10 cellular contexts compared by ENCODE assay signal in the genomic region with DNA sequence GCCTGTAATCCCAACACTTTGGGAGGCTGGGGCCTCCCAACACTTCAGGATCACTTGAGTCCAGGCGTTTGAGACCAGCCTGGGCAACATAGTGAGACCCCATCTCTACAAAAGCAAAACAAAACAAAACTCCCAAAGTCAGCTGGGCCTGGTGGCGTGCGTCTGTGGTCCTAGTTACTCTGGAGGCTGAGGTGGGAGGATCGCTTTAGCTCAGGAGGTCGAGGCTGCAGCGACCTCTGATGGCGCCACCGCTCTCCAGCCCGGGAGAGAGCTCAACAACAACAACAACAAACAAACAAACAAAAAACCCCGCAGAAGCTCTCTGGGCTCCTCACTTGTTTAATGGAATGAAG. TPM values are rescaled to one million over a fixed set of nuclear protein-coding genes. Genes with fewer than 3 reads are reported as not detected.
A peak's percentile ranks its signal among the peaks of the same experiment; 100 is the strongest.
DNase-seq lines count a peak whose midpoint lies in the region; ATAC-seq and TF ChIP-seq lines count a peak whose summit lies in the region.
"Had no signal": no experiment of that assay in that cellular context is flagged by ENCODE, and none has a peak within 500 bp of the region (broad histone marks: within the 10 kb centered on the region; RNA-seq: fewer than 3 reads in every experiment).

No MANE protein-coding gene starts in this region.

- no peak overlapping the region for H3K27ac Mint-ChIP-seq in CD4-positive, alpha-beta T cell

- H3K4me3 ChIP-seq in Panc1 (ENCODE audit: low read depth in 2 of 2, low read length in 2 of 2) = peak overlapping the region; percentile 40 to 66
- peak overlapping the region; percentile 51 for H3K4me3 ChIP-seq in fibroblast of the aortic adventitia (ENCODE audit: low read depth, low read length)
- peak overlapping the region; percentile 61 for H3K4me3 ChIP-seq in psoas muscle
- H3K4me3 ChIP-seq in PC-9 = no peak overlapping the region

- no peaks in the 10 kb centered on the region for H3K36me3 Mint-ChIP-seq in CD4-positive, alpha-beta T cell (ENCODE audit: low read depth)

- TF ChIP-seq CTCF in CD4-positive, alpha-beta T cell (IDR thresholded peaks at IDR 0.05) = no peak
- TF ChIP-seq CTCF in Panc1 (IDR thresholded peaks at IDR 0.05) (peak; percentile 68), fibroblast of the aortic adventitia (IDR thresholded peaks at IDR 0.05; ENCODE audit: insufficient read depth, low read length) (no peak), psoas muscle (IDR thresholded peaks at IDR 0.05) (no peak), PC-9 (conservative IDR thresholded peaks at IDR 0.05) (no peak)

- H2AFZ ChIP-seq in PC-9 = no peak overlapping the region

- H3K4me1 Mint-ChIP-seq in CD4-positive, alpha-beta T cell (ENCODE audit: low read depth) = no peaks in the 10 kb centered on the region

- DNase-seq in CD4-positive, alpha-beta T cell = no peak
- no peak for DNase-seq in Panc1 (ENCODE audit: low read depth, low spot score)
- DNase-seq in fibroblast of the aortic adventitia (ENCODE audit: low read depth) = no peak
- no peak for DNase-seq in psoas muscle
- DNase-seq in SW480 (ENCODE audit: low spot score) = no peak
- DNase-seq in PC-9 = no peak
- no peak for DNase-seq in AG08396 (ENCODE audit: low spot score)
- DNase-seq: kidney glomerular epithelial cell had no signal

- H3K79me2 ChIP-seq in PC-9 (ENCODE audit: low read depth) = no peaks in the 10 kb centered on the region

- H3K9me2 ChIP-seq in PC-9 (ENCODE audit: insufficient read depth) = no peaks in the 10 kb centered on the region

- BruUV-seq in Panc1 (replicated peaks; lab: Mats Ljungman, UMichigan) (no TSS peak), PC-9 (replicated peaks; lab: Mats Ljungman, UMichigan) (no TSS peak)

- H3K4me2 ChIP-seq in PC-9 = no peak overlapping the region

- ATAC-seq in CD4-positive, alpha-beta T cell (ENCODE audit: poor library complexity) = no peak
- ATAC-seq in Panc1 = peak; percentile 49
- ATAC-seq in psoas muscle = no peak
- ATAC-seq in HG03280 (IDR thresholded peaks at IDR 0.05; ENCODE audit: unreplicated experiment) = no peak

- H4K20me1 ChIP-seq in PC-9 (ENCODE audit: insufficient read depth) = no peaks in the 10 kb centered on the region

- POLR2A ChIA-PET in CD4-positive, alpha-beta T cell (lab: Charles Lee) = no interaction called here
- POLR2A ChIA-PET in Panc1 (lab: Charles Lee) (interaction anchor here (0.7 kb wide), 1 partner anchor 57 kb away, joined by 3 read pairs; no protein-coding TSS in a partner anchor), PC-9 (lab: Charles Lee; ENCODE audit: unreplicated experiment) (no interaction called here)

- in situ Hi-C loops in Panc1 (cut with HindIII; ENCODE audit: low pct_unique_long_range_greater_than_20kb, low sequenced_read_pairs) = no loop called here

- no peaks in the 10 kb centered on the region for H3K36me3 ChIP-seq in Panc1 (ENCODE audit: control insufficient read depth, insufficient read depth, low read length)
- H3K36me3 ChIP-seq in psoas muscle (ENCODE audit: insufficient read depth in 1 of 2, low read depth in 1 of 2) = no peaks in the 10 kb centered on the region
- H3K36me3 ChIP-seq in PC-9 (ENCODE audit: low read depth) = no peaks in the 10 kb centered on the region

- H3F3A ChIP-seq in PC-9 (ENCODE audit: insufficient read depth, low read depth) = no peaks in the 10 kb centered on the region

- intact Hi-C loops in CD4-positive, alpha-beta T cell (cut with DNase I, micrococcal nuclease) = no loop called here
- intact Hi-C loops in Panc1 (cut with micrococcal nuclease; ENCODE audit: unreplicated experiment) (no loop called here), psoas muscle (cut with DNase I) (no loop called here), PC-9 (cut with micrococcal nuclease; ENCODE audit: unreplicated experiment) (no loop called here)

- H3K4me3 Mint-ChIP-seq in CD4-positive, alpha-beta T cell = peak overlapping the region; percentile 3

- H3K9me3 Mint-ChIP-seq in CD4-positive, alpha-beta T cell = no peaks in the 10 kb centered on the region

- peaks cover 74% of the 10 kb centered on the region for H3K27me3 ChIP-seq in CD4-positive, alpha-beta T cell (ENCODE audit: control insufficient read depth, insufficient read depth, low read length)
- H3K27me3 ChIP-seq in Panc1 (ENCODE audit: control insufficient read depth, insufficient read depth, low read length) (no peaks in the 10 kb centered on the region), psoas muscle (ENCODE audit: insufficient read depth in 3 of 3, low read length in 2 of 3) (peaks cover 0 to 49% (median 7%) of the 10 kb centered on the region in 3 donors), PC-9 (ENCODE audit: insufficient read depth, low read depth) (no peaks in the 10 kb centered on the region)

- no peak overlapping the region for H3K27ac ChIP-seq in CD4-positive, alpha-beta T cell (ENCODE audit: low read depth, low read length)
- H3K27ac ChIP-seq in Panc1 (ENCODE audit: low read length) (no peak overlapping the region), psoas muscle (no peak overlapping the region), PC-9 (no peak overlapping the region)

- peaks cover 3% of the 10 kb centered on the region; the same call in 1 of the 2 replicates for H3K4me1 ChIP-seq in Panc1 (ENCODE audit: control insufficient read depth, insufficient read depth, low read length)
- H3K4me1 ChIP-seq in psoas muscle = peaks cover 6% of the 10 kb centered on the region
- H3K4me1 ChIP-seq in PC-9 (replicated peaks; ENCODE audit: insufficient read depth) = no peaks in the 10 kb centered on the region

- H3K27me3 Mint-ChIP-seq in CD4-positive, alpha-beta T cell = peaks cover 79% of the 10 kb centered on the region

- CTCF ChIA-PET in CD4-positive, alpha-beta T cell (lab: Charles Lee) = no interaction called here
- CTCF ChIA-PET in Panc1 (lab: Charles Lee) = interaction anchor here (0.6 to 0.9 kb wide), 3 partner anchors 10 to 558 kb away, joined by 3 to 4 read pairs (median 4); no protein-coding TSS in a partner anchor
- CTCF ChIA-PET in PC-9 (lab: Charles Lee) = no interaction called here

- 23 to 34% (median 27%) methylated on average over 10 of the region's 10 CpGs for WGBS in psoas muscle, 3 donors

- H3K9me3 ChIP-seq in CD4-positive, alpha-beta T cell (ENCODE audit: control insufficient read depth, low read length) = no peaks in the 10 kb centered on the region
- H3K9me3 ChIP-seq in Panc1 (ENCODE audit: control insufficient read depth, insufficient read depth, low read depth, low read length) (no peaks in the 10 kb centered on the region), psoas muscle (no peaks in the 10 kb centered on the region), PC-9 (ENCODE audit: insufficient read depth, low read depth) (no peaks in the 10 kb centered on the region)

RNA-seq across cellular contexts. Expression of gene ACOT12, which starts 0.5 kb away (rescaled TPM):
- total RNA-seq in CD4-positive, alpha-beta T cell = under 1 TPM; 0.39 to 0.44 TPM
- 0.74 TPM for total RNA-seq in Panc1 (2021; ENCODE audit: unreplicated experiment)
- polyA plus RNA-seq in Panc1 (2012; ENCODE audit: insufficient read length) = 0.92 TPM
- total RNA-seq in fibroblast of the aortic adventitia (ENCODE audit: low replicate concordance) = 0.27 TPM in 1 of 2 replicates, not detected in the other
- total RNA-seq in psoas muscle = not detected
- polyA plus RNA-seq in psoas muscle = not detected
- total RNA-seq in PC-9 (2021) = not detected in 2 replicates
- polyA plus RNA-seq: adipose tissue had no signal
